24 cellular contexts compared by ENCODE assay signal in genomic region chr13:36872621-36873020, GRCh38. TPM values are rescaled to one million over a fixed set of nuclear protein-coding genes. Genes with fewer than 3 reads are reported as not detected.
DNase-seq lines count a peak whose midpoint lies in the region; ATAC-seq, FAIRE-seq and TF ChIP-seq lines count a peak whose summit lies in the region.
"Had no signal": no experiment of that assay in that cellular context is flagged by ENCODE, and none has a peak within 500 bp of the region (broad histone marks: within the 10 kb centered on the region; RNA-seq: fewer than 3 reads in every experiment).

No MANE protein-coding gene starts in this region.

- no peak overlapping the region for H3K4me3 ChIP-seq in left ventricle myocardium inferior
- no peak overlapping the region for H3K4me3 ChIP-seq in K562
- no peak overlapping the region for H3K4me3 ChIP-seq in thyroid gland (replicated peaks in 1 of 3)
- H3K4me3 ChIP-seq: adrenal gland, GM12878, MG63 had no signal

- in situ Hi-C loops in K562 (cut with MboI) = no loop called here

- DNase-seq in Right ventricle myocardium superior (no peak), left ventricle myocardium inferior (no peak), K562 (ENCODE audit: extremely low read depth in 1 of 4, low spot score in 3 of 4) (no peak), iPS-NIHi7 (ENCODE audit: extremely low spot score) (peak; percentile 39), thyroid gland (peak; percentile 44 to 59), left lobe of liver (ENCODE audit: low spot score) (no peak)
- no peak for DNase-seq in activated naive CD4-positive, alpha-beta T cell (lab: John Stamatoyannopoulos, UW)
- DNase-seq: activated CD4-positive, alpha-beta memory T cell treated with anti-CD3 and anti-CD28 coated beads for 36 hours; activated T-cell treated with anti-CD3 and anti-CD28 coated beads, Interleukin-2, amount 50 U/mL, for 72 hours; adrenal gland; CD8-positive, alpha-beta memory T cell; foreskin melanocyte; HFFc6; MG63; NCI-H2171; T-cell had no signal

- H3K27me3 ChIP-seq in left ventricle myocardium inferior (ENCODE audit: low read depth) (no peaks in the 10 kb centered on the region), K562 (ENCODE audit: control insufficient read depth in 2 of 2, insufficient read depth in 2 of 2, low read length in 2 of 2) (peaks cover 2 to 13% of the 10 kb centered on the region in 2 experiments; a peak in 3 of 5 replicates), thyroid gland (no peaks in the 10 kb centered on the region)
- H3K27me3 ChIP-seq: adrenal gland, MG63, neutrophil had no signal

- H3K9ac ChIP-seq in K562 (ENCODE audit: insufficient read depth in 1 of 2, low read depth in 2 of 2, low read length in 2 of 2) = no peak overlapping the region

- no peak overlapping the region for H3K27ac ChIP-seq in left ventricle myocardium inferior (replicated peaks)
- no peak overlapping the region for H3K27ac ChIP-seq in K562 (ENCODE audit: extremely low read depth, low read depth, low read length)
- no peak overlapping the region for H3K27ac ChIP-seq in thyroid gland
- H3K27ac ChIP-seq: adrenal gland, neutrophil, RWPE1 had no signal

- peak; percentile 74 for ATAC-seq in Right ventricle myocardium superior (ENCODE audit: poor library complexity)
- peak; percentile 34; the same call in 1 of the 3 replicates for ATAC-seq in K562
- no peak for ATAC-seq in left lobe of liver
- no peak for ATAC-seq in HG03460 (IDR thresholded peaks at IDR 0.05; ENCODE audit: unreplicated experiment)
- ATAC-seq: activated T-cell treated with anti-CD3 and anti-CD28 coated beads, Interleukin-2, amount 50 U/mL, for 72 hours; GM12878; sciatic nerve; T-cell had no signal

- no peak overlapping the region for H3K4me2 ChIP-seq in K562 (ENCODE audit: insufficient read depth, low read length)

- POLR2A ChIA-PET in K562 (lab: Yijun Ruan, JAX) = no interaction called here

- 6% methylated on average over 6 of the region's 10 CpGs for WGBS in K562 (ENCODE audit: insufficient coverage, low coverage, missing lambda C conversion rate)
- 68 to 73% methylated on average over 10 of the region's 10 CpGs for WGBS in thyroid gland, 2 donors

- BruUV-seq in K562 (replicated peaks; lab: Mats Ljungman, UMichigan) = no TSS peak

- H3K36me3 ChIP-seq in left ventricle myocardium inferior (peaks cover 14% of the 10 kb centered on the region), K562 (ENCODE audit: control insufficient read depth, insufficient read depth, low read length) (no peaks in the 10 kb centered on the region), thyroid gland (peaks cover 29% of the 10 kb centered on the region in 2 donors)
- H3K36me3 ChIP-seq: adrenal gland, MG63, neutrophil had no signal

- H3K9me3 ChIP-seq in left ventricle myocardium inferior (replicated peaks) = no peaks in the 10 kb centered on the region
- H3K9me3 ChIP-seq in K562 (replicated peaks; ENCODE audit: control insufficient read depth, insufficient read depth, low read depth, low read length) = no peaks in the 10 kb centered on the region
- no peaks in the 10 kb centered on the region for H3K9me3 ChIP-seq in thyroid gland
- H3K9me3 ChIP-seq: adrenal gland, MG63, neutrophil had no signal

- TF ChIP-seq POLR2A in K562 (conservative IDR thresholded peaks at IDR 0.05) = no peak
- TF ChIP-seq POLR2A in thyroid gland (IDR thresholded peaks at IDR 0.05) = no peak

- CTCF ChIA-PET in K562 (lab: Yijun Ruan, JAX; ENCODE audit: low intra/inter-chr PET ratio) = no interaction called here

- H3K9me1 ChIP-seq in K562 (ENCODE audit: control insufficient read depth, insufficient read depth, low read length) = no peaks in the 10 kb centered on the region

- no peak for TF ChIP-seq RAD21 in K562 (CRISPR knock-in tag; conservative IDR thresholded peaks at IDR 0.05 in 1 of 2, IDR thresholded peaks at IDR 0.05 in 1 of 2)

- intact Hi-C loops in Right ventricle myocardium superior (cut with DNase I) = no loop called here
- intact Hi-C loops in left ventricle myocardium inferior (cut with micrococcal nuclease) = no loop called here
- intact Hi-C loops in K562 (cut with micrococcal nuclease) = no loop called here
- intact Hi-C loops in thyroid gland (cut with DNase I) = no loop called here

- H3K4me1 ChIP-seq in left ventricle myocardium inferior (no peaks in the 10 kb centered on the region), K562 (replicated peaks in 1 of 2; ENCODE audit: control insufficient read depth in 2 of 2, insufficient read depth in 2 of 2, low read length in 2 of 2) (no peaks in the 10 kb centered on the region), thyroid gland (peaks cover 0 to 6% of the 10 kb centered on the region in 2 donors)
- H3K4me1 ChIP-seq: adrenal gland had no signal

- no peaks in the 10 kb centered on the region for H4K20me1 ChIP-seq in K562 (replicated peaks; ENCODE audit: control insufficient read depth, insufficient read depth, low read length)

- H2AFZ ChIP-seq in K562 (ENCODE audit: low read depth, low read length) = no peak overlapping the region

- TF ChIP-seq CTCF in left ventricle myocardium inferior (IDR thresholded peaks at IDR 0.05; ENCODE audit: borderline replicate concordance) (no peak), K562 (IDR thresholded peaks at IDR 0.05 in 2 of 3, conservative IDR thresholded peaks at IDR 0.05 in 1 of 3; ENCODE audit: insufficient read depth in 2 of 3, low read depth in 1 of 3, low read length in 3 of 3) (no peak), thyroid gland (IDR thresholded peaks at IDR 0.05) (no peak)

- H3K79me2 ChIP-seq in K562 (ENCODE audit: control insufficient read depth, insufficient read depth, low read length) = no peaks in the 10 kb centered on the region

- no peak for FAIRE-seq in K562 (lab: Jason Lieb, UNC)
- FAIRE-seq: colon, endothelial cell of umbilical vein, GM12878, islet of Langerhans had no signal

- TF ChIP-seq EP300 in K562 (IDR thresholded peaks at IDR 0.05; ENCODE audit: low read length) = no peak

TF ChIP-seq in K562, 482 proteins besides CTCF, POLR2A, EP300 and RAD21:
- TF ChIP-seq ATF3 (IDR thresholded peaks at IDR 0.05) (no peak), ATF3 (CRISPR knock-in tag; conservative IDR thresholded peaks at IDR 0.05) (no peak), ZNF175 (CRISPR knock-in tag; IDR thresholded peaks at IDR 0.05; ENCODE audit: low read depth) (no peak)
TF ChIP-seq in K562: peak in this region for 0.

RNA-seq across cellular contexts. Expression of gene SMAD9, which starts 47.4 kb away (rescaled TPM):
- 2.6 TPM for total RNA-seq in Right ventricle myocardium superior
- total RNA-seq in left ventricle myocardium inferior = 4.2 TPM
- not detected in 2 replicates for total RNA-seq in K562 (2011; cell fraction: chromatin; rRNA removed; ENCODE audit: low replicate concordance)
- total RNA-seq in K562 (2011; cell fraction: nucleolus; rRNA removed) = not detected in 2 replicates
- 0.15 TPM in 1 of 2 replicates, not detected in the other for total RNA-seq in K562 (2011; cell fraction: nucleoplasm; rRNA removed)
- total RNA-seq in K562 (2014; rRNA removed) = not detected in 2 replicates
- total RNA-seq in K562 (2014; rRNA removed; fragmentation: Illumina TruSeq; extraction: Trizol) = not detected in 2 replicates
- total RNA-seq in K562 (2015; rRNA removed; fragmentation: Illumina TruSeq; extraction: Trizol) = not detected in 2 replicates
- 0.02 TPM in 1 of 2 replicates, not detected in the other for total RNA-seq in K562 (2021)
- 0.03 and 0.05 TPM in 2 replicates for polyA plus RNA-seq in K562 (2011; rRNA removed)
- not detected in 2 replicates for polyA plus RNA-seq in K562 (2011; cell fraction: cytosol; rRNA removed)
- not detected in 2 replicates for polyA plus RNA-seq in K562 (2011; cell fraction: nucleus; rRNA removed)
- polyA plus RNA-seq in K562 (2012) = 0.03 and 0.10 TPM in 2 replicates
- polyA plus RNA-seq in K562 (2014; fragmentation: Illumina TruSeq; extraction: Trizol) = 0.03 TPM in 1 of 2 replicates, not detected in the other
- under 1 TPM; 0.06 to 0.08 TPM for polyA plus RNA-seq in K562 (2014; fragmentation: Nextera tagmentation; extraction: Ambion mirVana)
- polyA plus RNA-seq in K562 (2014; rRNA removed) = not detected in 2 replicates
- 0.18 TPM in 1 of 2 replicates, not detected in the other for polyA minus RNA-seq in K562 (2011; rRNA and poly(A)+ RNA removed)
- not detected in 2 replicates for polyA minus RNA-seq in K562 (2011; cell fraction: cytosol; rRNA and poly(A)+ RNA removed)
- polyA minus RNA-seq in K562 (2011; cell fraction: nucleus; rRNA and poly(A)+ RNA removed) = not detected in 2 replicates
- 100 to 1,000 TPM in 2 of 4 donors, 10 to 100 TPM in 2; 83.0 to 110 (median 102) TPM for total RNA-seq in thyroid gland
- total RNA-seq in left lobe of liver = 0.70 TPM
- total RNA-seq: activated CD4-positive, alpha-beta memory T cell treated with anti-CD3 and anti-CD28 coated beads for 36 hours; activated T-cell treated with anti-CD3 and anti-CD28 coated beads, Interleukin-2, amount 50 U/mL, for 72 hours; CD8-positive, alpha-beta memory T cell; GM12878 had no signal
- polyA plus RNA-seq: CD8-positive, alpha-beta memory T cell had no signal

RNA-seq across cellular contexts. Expression of gene RFXAP, which starts 53.6 kb away (rescaled TPM):
- total RNA-seq in Right ventricle myocardium superior (1.7 TPM), left ventricle myocardium inferior (4.2 TPM), K562 (2014; rRNA removed) (2.4 and 3.2 TPM in 2 replicates), K562 (2014; rRNA removed; fragmentation: Illumina TruSeq; extraction: Trizol) (2.9 and 3.7 TPM in 2 replicates), K562 (2015; rRNA removed; fragmentation: Illumina TruSeq; extraction: Trizol) (2.8 and 2.9 TPM in 2 replicates), K562 (2021) (7.0 and 9.7 TPM in 2 replicates), thyroid gland (10 to 100 TPM in 1 of 4 donors, 1 to 10 TPM in 3; 6.0 to 10.7 (median 9.4) TPM), left lobe of liver (0.75 TPM)
- 4.6 and 10.9 TPM in 2 replicates for total RNA-seq in K562 (2011; cell fraction: chromatin; rRNA removed; ENCODE audit: low replicate concordance)
- total RNA-seq in K562 (2011; cell fraction: nucleolus; rRNA removed) = 2.5 and 3.7 TPM in 2 replicates
- 8.8 and 16.9 TPM in 2 replicates for total RNA-seq in K562 (2011; cell fraction: nucleoplasm; rRNA removed)
- polyA plus RNA-seq in K562 (2011; rRNA removed) (8.1 and 8.6 TPM in 2 replicates), K562 (2014; fragmentation: Illumina TruSeq; extraction: Trizol) (6.1 and 6.9 TPM in 2 replicates), K562 (2014; fragmentation: Nextera tagmentation; extraction: Ambion mirVana) (1 to 10 TPM; 2.1 to 2.7 TPM), K562 (2014; rRNA removed) (8.0 and 8.2 TPM in 2 replicates)
- 2.1 and 4.2 TPM in 2 replicates for polyA plus RNA-seq in K562 (2011; cell fraction: cytosol; rRNA removed)
- polyA plus RNA-seq in K562 (2011; cell fraction: nucleus; rRNA removed) = 7.7 and 12.5 TPM in 2 replicates
- 8.0 and 8.4 TPM in 2 replicates for polyA plus RNA-seq in K562 (2012)
- 2.6 and 3.8 TPM in 2 replicates for polyA minus RNA-seq in K562 (2011; rRNA and poly(A)+ RNA removed)
- polyA minus RNA-seq in K562 (2011; cell fraction: cytosol; rRNA and poly(A)+ RNA removed) = 1.0 and 2.9 TPM in 2 replicates
- polyA minus RNA-seq in K562 (2011; cell fraction: nucleus; rRNA and poly(A)+ RNA removed) = 2.0 and 3.6 TPM in 2 replicates

Comparison
In these comparisons a context has a peak if more than half of its experiments do, and no peak if none do; other contexts are left out.
1. ATAC-seq: peak in Right ventricle myocardium superior (single experiment) and K562 (single experiment); none in left lobe of liver (single experiment) and HG03460 (single experiment).
2. DNase-seq: peak in iPS-NIHi7 (single experiment) and thyroid gland (2 of 2); none in Right ventricle myocardium superior (single experiment), left ventricle myocardium inferior (single experiment), K562 (0 of 4), left lobe of liver (single experiment) and activated naive CD4-positive, alpha-beta T cell (0 of 4).
3. RNA of gene SMAD9, which starts 47.4 kb away (total RNA-seq): 83.0 to 110 TPM in thyroid gland; 4.2 TPM in left ventricle myocardium inferior (single experiment), 2.6 TPM in Right ventricle myocardium superior (single experiment), 0.70 TPM in left lobe of liver (single experiment) and 0.02 to 0.15 TPM in K562; every median in the first group is over 10 times any median in the second.